15 cellular contexts compared by ENCODE assay signal in the genomic region with DNA sequence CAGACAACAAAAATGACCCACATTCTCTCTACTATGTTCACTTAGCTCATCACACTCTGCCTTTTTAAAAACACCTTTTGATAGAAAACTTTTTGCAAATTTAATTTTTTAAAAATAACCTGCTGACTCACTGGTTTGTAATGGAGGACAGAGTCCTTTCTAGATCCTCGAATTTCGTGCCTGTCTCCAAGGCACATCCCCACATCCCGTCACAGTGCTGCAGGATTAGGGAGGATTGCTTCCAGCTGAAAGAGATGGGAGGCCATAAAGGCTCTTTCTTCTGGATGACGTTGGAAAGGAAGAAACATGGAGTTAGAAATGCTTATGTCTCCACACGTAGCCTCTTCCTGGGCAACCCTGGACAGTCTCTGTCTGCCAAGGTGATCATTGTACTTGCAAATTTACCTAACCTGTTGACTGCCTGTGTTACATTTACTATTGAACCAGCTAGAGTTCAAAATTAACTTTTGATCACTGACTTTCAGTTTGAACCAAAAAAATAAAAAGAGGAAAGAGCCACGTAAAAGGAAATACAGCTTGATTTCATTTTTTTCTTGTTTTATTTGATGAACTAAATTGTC. TPM values are rescaled to one million over a fixed set of nuclear protein-coding genes. Genes with fewer than 3 reads are reported as not detected.
DNase-seq lines count a peak whose midpoint lies in the region; ATAC-seq and TF ChIP-seq lines count a peak whose summit lies in the region.
"Had no signal": no experiment of that assay in that cellular context is flagged by ENCODE, and none has a peak within 500 bp of the region (broad histone marks: within the 10 kb centered on the region; RNA-seq: fewer than 3 reads in every experiment).

No MANE protein-coding gene starts in this region.

- peak overlapping the region in 5 of 9 donors; percentile 37 to 71 (median 56) for H3K27ac Mint-ChIP-seq in naive thymus-derived CD4-positive, alpha-beta T cell

- peaks cover 0 to 2% (median 0%) of the 10 kb centered on the region in 5 donors for H3K27me3 Mint-ChIP-seq in naive thymus-derived CD4-positive, alpha-beta T cell

- no peaks in the 10 kb centered on the region for H3K9me3 Mint-ChIP-seq in naive thymus-derived CD4-positive, alpha-beta T cell

- intact Hi-C loops in naive thymus-derived CD4-positive, alpha-beta T cell (cut with micrococcal nuclease): loop anchor here in 1 of 2 donors (10.0 kb wide), 1 partner anchor 58 kb away; no protein-coding TSS in a partner anchor
- intact Hi-C loops in esophagus squamous epithelium (cut with DNase I): no loop called here

- POLR2A ChIA-PET in naive thymus-derived CD4-positive, alpha-beta T cell (lab: Charles Lee): no interaction called here

- CTCF ChIA-PET in naive thymus-derived CD4-positive, alpha-beta T cell (lab: Charles Lee): no interaction called here

- H3K4me3 ChIP-seq in fibroblast of mammary gland (ENCODE audit: control insufficient read depth, low read depth, low read length) (no peak overlapping the region), esophagus squamous epithelium (no peak overlapping the region)
- no peak overlapping the region for H3K4me3 ChIP-seq in naive thymus-derived CD4-positive, alpha-beta T cell (ENCODE audit: low read length)
- H3K4me3 ChIP-seq: thyroid gland had no signal

- no peaks in the 10 kb centered on the region for H3K27me3 ChIP-seq in naive thymus-derived CD4-positive, alpha-beta T cell (ENCODE audit: control insufficient read depth in 2 of 2, insufficient read depth in 2 of 2, low read length in 2 of 2)
- H3K27me3 ChIP-seq in esophagus squamous epithelium: no peaks in the 10 kb centered on the region
- H3K27me3 ChIP-seq: thyroid gland had no signal

- TF ChIP-seq CTCF in fibroblast of mammary gland (conservative IDR thresholded peaks at IDR 0.05; ENCODE audit: control insufficient read depth, insufficient read depth, low read depth, low read length) (no peak), esophagus squamous epithelium (IDR thresholded peaks at IDR 0.05) (no peak)

- peaks cover 0 to 17% (median 10%) of the 10 kb centered on the region in 7 donors for H3K4me1 Mint-ChIP-seq in naive thymus-derived CD4-positive, alpha-beta T cell

- no peaks in the 10 kb centered on the region for H3K36me3 ChIP-seq in naive thymus-derived CD4-positive, alpha-beta T cell (ENCODE audit: control insufficient read depth in 2 of 3, insufficient read depth in 3 of 3, low read length in 3 of 3)
- peaks cover 0 to 9% (median 0%) of the 10 kb centered on the region in 3 donors for H3K36me3 ChIP-seq in esophagus squamous epithelium
- H3K36me3 ChIP-seq: thyroid gland had no signal

- H3K36me3 Mint-ChIP-seq in naive thymus-derived CD4-positive, alpha-beta T cell: no peaks in the 10 kb centered on the region

- H3K4me1 ChIP-seq in naive thymus-derived CD4-positive, alpha-beta T cell (ENCODE audit: control insufficient read depth in 2 of 2, insufficient read depth in 2 of 2, low read length in 2 of 2): peaks cover 0 to 4% of the 10 kb centered on the region in 2 donors
- peaks cover 8 to 27% (median 8%) of the 10 kb centered on the region in 3 donors for H3K4me1 ChIP-seq in esophagus squamous epithelium
- H3K4me1 ChIP-seq: thyroid gland had no signal

- H3K27ac ChIP-seq in naive thymus-derived CD4-positive, alpha-beta T cell (ENCODE audit: low read depth, low read length): no peak overlapping the region
- peak overlapping the region in 2 of 4 donors; percentile 3 to 10 for H3K27ac ChIP-seq in esophagus squamous epithelium
- H3K27ac ChIP-seq: thyroid gland had no signal

- no peak for ATAC-seq in naive thymus-derived CD4-positive, alpha-beta T cell
- no peak for ATAC-seq in GM21786 (IDR thresholded peaks at IDR 0.05; ENCODE audit: unreplicated experiment)
- ATAC-seq in GM18520 (IDR thresholded peaks at IDR 0.05; ENCODE audit: unreplicated experiment): no peak

- H3K9me3 ChIP-seq in naive thymus-derived CD4-positive, alpha-beta T cell (ENCODE audit: control insufficient read depth in 2 of 3, low read length in 3 of 3): no peaks in the 10 kb centered on the region
- H3K9me3 ChIP-seq in esophagus squamous epithelium: no peaks in the 10 kb centered on the region
- H3K9me3 ChIP-seq: thyroid gland had no signal

- DNase-seq in AG08395 (ENCODE audit: low spot score): peak; percentile 74
- DNase-seq in RPMI7951 (ENCODE audit: low read depth): peak; percentile 18
- DNase-seq in fibroblast of mammary gland (ENCODE audit: low read depth): peak; percentile 42
- no peak for DNase-seq in naive thymus-derived CD4-positive, alpha-beta T cell
- no peak for DNase-seq in central memory CD4-positive, alpha-beta T cell
- no peak for DNase-seq in esophagus squamous epithelium (lab: John Stamatoyannopoulos, UW)
- DNase-seq: activated CD8-positive, alpha-beta memory T cell treated with anti-CD3 and anti-CD28 coated beads for 24 hours; activated naive CD4-positive, alpha-beta T cell treated with Interleukin-2 at 50 U/mL for 16 hours; DMS53; foreskin melanocyte; islet precursor cell; SIG-M5; thyroid gland had no signal

- no peak overlapping the region for H3K4me3 Mint-ChIP-seq in naive thymus-derived CD4-positive, alpha-beta T cell

- no peak for TF ChIP-seq POLR2A in esophagus squamous epithelium (IDR thresholded peaks at IDR 0.05)

- 55 to 59% methylated on average over 6 of the region's 6 CpGs for WGBS in esophagus squamous epithelium, 2 donors

RNA-seq across cellular contexts. Expression of a gene that starts 27.6 kb away (rescaled TPM):
- 3.3 and 3.5 TPM in 2 replicates for total RNA-seq in RPMI7951 (2014; rRNA removed; shearing (Covaris generic))
- 10 to 100 TPM; 22.4 to 43.3 (median 29.5) TPM for total RNA-seq in naive thymus-derived CD4-positive, alpha-beta T cell
- polyA plus RNA-seq in naive thymus-derived CD4-positive, alpha-beta T cell: 10 to 100 TPM; 15.7 to 28.9 TPM
- total RNA-seq in esophagus squamous epithelium: 10 to 100 TPM in 1 of 4 donors, 1 to 10 TPM in 3; 5.5 to 13.0 (median 6.1) TPM

Comparison
In these comparisons a context has a peak if more than half of its experiments do, and no peak if none do; other contexts are left out.
1. DNase-seq: peak in AG08395 (single experiment), RPMI7951 (single experiment) and fibroblast of mammary gland (single experiment); none in naive thymus-derived CD4-positive, alpha-beta T cell (0 of 9), central memory CD4-positive, alpha-beta T cell (single experiment) and esophagus squamous epithelium (single experiment).